25 cellular contexts compared by ENCODE assay signal in genomic region chr17:36665417-36665816, GRCh38.
DNase-seq lines count a peak whose midpoint lies in the region; ATAC-seq and TF ChIP-seq lines count a peak whose summit lies in the region.
"Had no signal": no experiment of that assay in that cellular context is flagged by ENCODE, and none has a peak within 500 bp of the region (broad histone marks: within the 10 kb centered on the region; RNA-seq: fewer than 3 reads in every experiment).

No MANE protein-coding gene starts in this region.

- in situ Hi-C loops in Panc1 (cut with HindIII; ENCODE audit: low pct_unique_long_range_greater_than_20kb, low sequenced_read_pairs) = no loop called here

- TF ChIP-seq CTCF in Panc1 (IDR thresholded peaks at IDR 0.05) (no peak), endodermal cell (conservative IDR thresholded peaks at IDR 0.05) (no peak), osteocyte (IDR thresholded peaks at IDR 0.05) (no peak), ascending aorta (IDR thresholded peaks at IDR 0.05) (no peak)

- H3K27me3 ChIP-seq in Panc1 (ENCODE audit: control insufficient read depth, insufficient read depth, low read length) (no peaks in the 10 kb centered on the region), endodermal cell (ENCODE audit: control insufficient read depth, insufficient read depth, low read length, poor library complexity, severe bottlenecking) (no peaks in the 10 kb centered on the region), ascending aorta (no peaks in the 10 kb centered on the region)
- H3K27me3 ChIP-seq: testis had no signal

- H3K4me3 Mint-ChIP-seq in endodermal cell = no peak overlapping the region
- no peak overlapping the region for H3K4me3 Mint-ChIP-seq in osteocyte (ENCODE audit: unreplicated experiment)
- H3K4me3 Mint-ChIP-seq: activated CD8-positive, alpha-beta T cell treated with anti-CD3 and anti-CD28 coated beads, Interleukin-2, amount 10 ng/mL, durations not matched to agents 7 days and 5 days; brain; CD8-positive, alpha-beta memory T cell; dendritic cell treated with granulocyte-macrophage colony-stimulating factor and Interleukin-4, amounts not matched to agents 40 ng/mL and 50 ng/mL, for 4 days; stimulated activated effector memory CD8-positive, alpha-beta T cell treated with anti-CD3 and anti-CD28 coated beads, Interleukin-12 subunit alpha, Interleukin-12 subunit beta, amount 100 ng/mL, for 72 hours; T-helper 2 cell treated with Interferon-gamma antibody and Interleukin-4, amounts not matched to agents 5 μg/mL and 100 μg/mL, for 36 hours had no signal

- H3K27ac ChIP-seq in Panc1 (ENCODE audit: low read length) (no peak overlapping the region), endodermal cell (ENCODE audit: low read depth, low read length) (no peak overlapping the region), ascending aorta (no peak overlapping the region)
- H3K27ac ChIP-seq: GM23248, left ventricle myocardium inferior, neutrophil, testis had no signal

- H3K27ac Mint-ChIP-seq in endodermal cell = peak overlapping the region; percentile 53
- H3K27ac Mint-ChIP-seq in osteocyte (ENCODE audit: unreplicated experiment) = peak overlapping the region; percentile 58
- H3K27ac Mint-ChIP-seq: activated CD8-positive, alpha-beta T cell treated with anti-CD3 and anti-CD28 coated beads, Interleukin-2, amount 10 ng/mL, durations not matched to agents 7 days and 5 days; CD8-positive, alpha-beta memory T cell; dendritic cell treated with granulocyte-macrophage colony-stimulating factor and Interleukin-4, amounts not matched to agents 40 ng/mL and 50 ng/mL, for 4 days; stimulated activated effector memory CD8-positive, alpha-beta T cell treated with anti-CD3 and anti-CD28 coated beads, Interleukin-12 subunit alpha, Interleukin-12 subunit beta, amount 100 ng/mL, for 72 hours; T-helper 2 cell treated with Interferon-gamma antibody and Interleukin-4, amounts not matched to agents 5 μg/mL and 100 μg/mL, for 36 hours had no signal

- POLR2A ChIA-PET in Panc1 (lab: Charles Lee) = interaction anchor here (0.5 kb wide), 1 partner anchor 62 kb away, joined by 5 read pairs; no protein-coding TSS in a partner anchor

- H3K9me3 ChIP-seq in Panc1 (ENCODE audit: control insufficient read depth, insufficient read depth, low read depth, low read length) (no peaks in the 10 kb centered on the region), endodermal cell (ENCODE audit: control insufficient read depth, low read length) (no peaks in the 10 kb centered on the region), ascending aorta (no peaks in the 10 kb centered on the region)
- H3K9me3 ChIP-seq: left ventricle myocardium inferior, neutrophil, testis had no signal

- ATAC-seq in Panc1 = peak; percentile 53; the same call in 1 of the 2 replicates
- ATAC-seq: activated CD8-positive, alpha-beta T cell treated with anti-CD3 and anti-CD28 coated beads, Interleukin-2, amount 10 ng/mL, durations not matched to agents 7 days and 5 days; stimulated activated effector memory CD8-positive, alpha-beta T cell treated with anti-CD3 and anti-CD28 coated beads, Interleukin-12 subunit alpha, Interleukin-12 subunit beta, amount 100 ng/mL, for 72 hours had no signal

- no TSS peak for BruUV-seq in Panc1 (replicated peaks; lab: Mats Ljungman, UMichigan)

- CTCF ChIA-PET in Panc1 (lab: Charles Lee) = no interaction called here

- no peaks in the 10 kb centered on the region for H3K9me3 Mint-ChIP-seq in endodermal cell
- H3K9me3 Mint-ChIP-seq in osteocyte (ENCODE audit: unreplicated experiment) = no peaks in the 10 kb centered on the region
- H3K9me3 Mint-ChIP-seq: CD8-positive, alpha-beta memory T cell; dendritic cell treated with granulocyte-macrophage colony-stimulating factor and Interleukin-4, amounts not matched to agents 40 ng/mL and 50 ng/mL, for 4 days; stimulated activated effector memory CD8-positive, alpha-beta T cell treated with anti-CD3 and anti-CD28 coated beads, Interleukin-12 subunit alpha, Interleukin-12 subunit beta, amount 100 ng/mL, for 72 hours; T-helper 2 cell treated with Interferon-gamma antibody and Interleukin-4, amounts not matched to agents 5 μg/mL and 100 μg/mL, for 36 hours had no signal

- H3K36me3 ChIP-seq in Panc1 (ENCODE audit: control insufficient read depth, insufficient read depth, low read length) (no peaks in the 10 kb centered on the region), endodermal cell (ENCODE audit: control insufficient read depth, insufficient read depth, low read length) (no peaks in the 10 kb centered on the region), ascending aorta (no peaks in the 10 kb centered on the region)
- H3K36me3 ChIP-seq: left ventricle myocardium inferior, neutrophil had no signal

- H3K27me3 Mint-ChIP-seq in endodermal cell (ENCODE audit: insufficient read depth) = peaks cover 4% of the 10 kb centered on the region
- peaks cover 40% of the 10 kb centered on the region for H3K27me3 Mint-ChIP-seq in osteocyte (ENCODE audit: unreplicated experiment)

- H3K4me1 Mint-ChIP-seq in endodermal cell (peaks cover 1% of the 10 kb centered on the region), osteocyte (ENCODE audit: unreplicated experiment) (peaks cover 8% of the 10 kb centered on the region)
- H3K4me1 Mint-ChIP-seq: CD8-positive, alpha-beta memory T cell; stimulated activated effector memory CD8-positive, alpha-beta T cell treated with anti-CD3 and anti-CD28 coated beads, Interleukin-12 subunit alpha, Interleukin-12 subunit beta, amount 100 ng/mL, for 72 hours had no signal

- WGBS in endodermal cell (ENCODE audit: insufficient coverage in 1 of 2, insufficient read length in 1 of 2), 2 experiments = 69 to 87% methylated on average over 11 of the region's 11 CpGs

- intact Hi-C loops in Panc1 (cut with micrococcal nuclease; ENCODE audit: unreplicated experiment) = no loop called here
- intact Hi-C loops in ascending aorta (cut with DNase I) = no loop called here

- no peaks in the 10 kb centered on the region for H3K36me3 Mint-ChIP-seq in endodermal cell (ENCODE audit: low read depth)
- H3K36me3 Mint-ChIP-seq in osteocyte (ENCODE audit: unreplicated experiment) = no peaks in the 10 kb centered on the region
- H3K36me3 Mint-ChIP-seq: brain; stimulated activated effector memory CD8-positive, alpha-beta T cell treated with anti-CD3 and anti-CD28 coated beads, Interleukin-12 subunit alpha, Interleukin-12 subunit beta, amount 100 ng/mL, for 72 hours had no signal

- H3K4me1 ChIP-seq in Panc1 (ENCODE audit: control insufficient read depth, insufficient read depth, low read length) = no peaks in the 10 kb centered on the region
- no peaks in the 10 kb centered on the region for H3K4me1 ChIP-seq in endodermal cell (ENCODE audit: control insufficient read depth, insufficient read depth, low read length)
- H3K4me1 ChIP-seq in ascending aorta = no peaks in the 10 kb centered on the region
- H3K4me1 ChIP-seq: left ventricle myocardium inferior, testis had no signal

- DNase-seq in ELF-1 (ENCODE audit: low read depth, low spot score) (peak; percentile 40), Panc1 (ENCODE audit: low read depth, low spot score) (no peak), endodermal cell (peak; percentile 58), osteocyte (ENCODE audit: extremely low spot score, unreplicated experiment) (no peak), epidermal melanocyte (ENCODE audit: insufficient read length, low spot score) (no peak), ascending aorta (ENCODE audit: low spot score in 2 of 2) (no peak), T-helper 2 cell (no peak)
- DNase-seq in stimulated activated CD4-positive, alpha-beta T cell treated with anti-CD3 and anti-CD28 coated beads, Interleukin-4, amount 100 ng/mL, for 1 hour = no peak
- DNase-seq: activated CD8-positive, alpha-beta T cell treated with anti-CD3 and anti-CD28 coated beads, Interleukin-2, amount 10 ng/mL, durations not matched to agents 7 days and 5 days; activated naive CD4-positive, alpha-beta T cell treated with anti-CD3 and anti-CD28 coated beads, Interleukin-2, amount 50 U/mL, for 16 hours; activated T-cell treated with anti-CD3 and anti-CD28 coated beads, Interleukin-2, amount 50 U/mL, for 48 hours; CD8-positive, alpha-beta memory T cell; GM23248; left ventricle myocardium inferior; NCI-H1436; NCI-H2171 treated with DMSO at 0.1 percent for 48 hours; NCI-H748 treated with DMSO at 0.1 percent for 48 hours; retina; stimulated activated CD4-positive, alpha-beta T cell treated with anti-CD3 and anti-CD28 coated beads, Interleukin-15, amount 100 ng/mL, for 24 hours; testis had no signal

- H3K4me3 ChIP-seq in Panc1 (ENCODE audit: low read depth in 2 of 2, low read length in 2 of 2) (no peak overlapping the region), endodermal cell (ENCODE audit: low read length) (no peak overlapping the region), ascending aorta (no peak overlapping the region)
- H3K4me3 ChIP-seq: GM23248, left ventricle myocardium inferior, testis had no signal

- H3K9ac ChIP-seq in endodermal cell (ENCODE audit: extremely low read depth, low read length, poor library complexity, severe bottlenecking) = no peak overlapping the region
- H3K9ac ChIP-seq: GM23248 had no signal

Comparison
In these comparisons a context has a peak if more than half of its experiments do, and no peak if none do; other contexts are left out.
1. DNase-seq: peak in ELF-1 (single experiment) and endodermal cell (single experiment); none in Panc1 (single experiment), osteocyte (single experiment), epidermal melanocyte (single experiment), ascending aorta (0 of 2), T-helper 2 cell (0 of 5) and stimulated activated CD4-positive, alpha-beta T cell treated with anti-CD3 and anti-CD28 coated beads, Interleukin-4, amount 100 ng/mL, for 1 hour (single experiment).